Comparison of ENCODE assay signal across 1 cellular context in genomic region chr22:40507491-40507890, GRCh38.
TF ChIP-seq lines count a peak whose summit lies in the region.

No MANE protein-coding gene starts in this region.

TF ChIP-seq in IMR-90, 13 proteins besides CTCF, POLR2A, EP300 and RAD21 (continued from another document):
- TF ChIP-seq USF2 (IDR thresholded peaks at IDR 0.05; ENCODE audit: low read depth, low read length) (no peak), ELK1 (IDR thresholded peaks at IDR 0.05; ENCODE audit: borderline replicate concordance, low read depth, low read length) (no peak), MXI1 (IDR thresholded peaks at IDR 0.05; ENCODE audit: borderline replicate concordance, low read depth, low read length) (no peak), RCOR1 (IDR thresholded peaks at IDR 0.05; ENCODE audit: insufficient replicate concordance, low read length) (no peak), BHLHE40 (IDR thresholded peaks at IDR 0.05; ENCODE audit: low read depth, low read length) (no peak), MAZ (IDR thresholded peaks at IDR 0.05; ENCODE audit: borderline replicate concordance, low read depth, low read length) (no peak), CEBPB (IDR thresholded peaks at IDR 0.05; ENCODE audit: low read depth, low read length) (no peak), SMC3 (IDR thresholded peaks at IDR 0.05; ENCODE audit: low read depth, low read length) (no peak), CHD1 (IDR thresholded peaks at IDR 0.05; ENCODE audit: low read depth, low read length) (no peak), FOS (IDR thresholded peaks at IDR 0.05; ENCODE audit: low read depth, low read length) (no peak), RFX5 (IDR thresholded peaks at IDR 0.05; ENCODE audit: low read depth, low read length) (no peak)
